7 cellular contexts compared by ENCODE assay signal in the genomic region with DNA sequence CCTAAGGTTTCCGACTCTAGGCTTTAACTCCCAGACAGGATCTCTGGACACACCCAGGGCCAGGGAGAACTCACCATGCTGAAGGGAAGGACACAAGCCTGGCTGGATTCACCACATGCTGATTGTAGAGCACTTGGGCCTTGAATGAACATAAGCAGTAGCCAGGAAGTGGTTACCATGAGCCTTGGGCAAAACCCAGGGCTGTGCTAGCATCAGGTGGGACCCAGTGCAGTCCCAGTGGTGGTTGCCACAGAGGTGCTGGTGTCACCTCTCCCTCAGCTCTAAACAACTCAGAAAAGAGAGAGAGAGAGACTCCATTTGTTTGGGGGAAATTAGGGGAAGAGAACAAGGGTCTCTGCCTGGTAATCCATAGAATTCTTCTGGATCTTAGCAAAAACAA.
"Had no signal": no experiment of that assay in that cellular context is flagged by ENCODE, and none has a peak within 500 bp of the region (broad histone marks: within the 10 kb centered on the region; RNA-seq: fewer than 3 reads in every experiment).

No MANE protein-coding gene starts in this region.

- DNase-seq: H9, HCEC 1CT, KBM-7 had no signal

- H2AFZ ChIP-seq: GM23338 had no signal

- H3K4me3 ChIP-seq: GM23338 had no signal

- H3K4me1 Mint-ChIP-seq: GM23338, H9 had no signal

- H3K4me3 Mint-ChIP-seq: GM23338, H9, IgD-negative memory B cell had no signal

- ATAC-seq: GM23338, HepG2 had no signal

- H3K27ac Mint-ChIP-seq: GM23338, H9, IgD-negative memory B cell had no signal

- H3K36me3 Mint-ChIP-seq: IgD-negative memory B cell had no signal

- H3K27me3 Mint-ChIP-seq: IgD-negative memory B cell had no signal

- H3K27ac ChIP-seq: HL-60 had no signal

- H3K4me2 ChIP-seq: GM23338 had no signal
